ENCODE assay signal across 33 cellular contexts in genomic region chr5:40271476-40271875, GRCh38.
"Had no signal": no experiment of that assay in that cellular context is flagged by ENCODE, and none has a peak within 500 bp of the region (broad histone marks: within the 10 kb centered on the region; RNA-seq: fewer than 3 reads in every experiment).

No MANE protein-coding gene starts in this region.

- H3K4me3 ChIP-seq: psoas muscle, right lobe of liver, sigmoid colon, skin epidermis, smooth muscle cell, spleen, suprapubic skin, testis, tibial artery, transverse colon, vagina had no signal

- H3K79me2 ChIP-seq: parathyroid adenoma had no signal

- H3K27me3 Mint-ChIP-seq: naive thymus-derived CD8-positive, alpha-beta T cell; natural killer cell treated with Interleukin-12 subunit alpha and Interleukin-12 subunit beta and Interleukin-15 and Interleukin-18, amount 100 ng/mL, for 72 hours; progenitor cell of endocrine pancreas; stimulated activated memory B cell treated with anti-CD40 and anti-IgM and Interleukin-4, amounts not matched to agents 10 μg/mL and 1 μg/mL and 100 μg/mL, for 72 hours; stimulated activated naive CD8-positive, alpha-beta T cell treated with anti-CD3 and anti-CD28 coated beads, Interleukin-15, amount 100 ng/mL, for 72 hours; type B pancreatic cell had no signal

- H3K36me3 Mint-ChIP-seq: naive thymus-derived CD8-positive, alpha-beta T cell; stimulated activated memory B cell treated with anti-CD40 and anti-IgM and Interleukin-4, amounts not matched to agents 10 μg/mL and 1 μg/mL and 100 μg/mL, for 72 hours; type B pancreatic cell had no signal

- H3K9ac ChIP-seq: parathyroid adenoma had no signal

- H2AFZ ChIP-seq: parathyroid adenoma had no signal

- H3K4me1 ChIP-seq: parathyroid adenoma, psoas muscle, right lobe of liver, sigmoid colon, tibial artery, transverse colon had no signal

- H3K4me3 Mint-ChIP-seq: naive thymus-derived CD8-positive, alpha-beta T cell; nephron progenitor cell; neural crest cell; stimulated activated memory B cell treated with anti-CD40 and anti-IgM and Interleukin-4, amounts not matched to agents 10 μg/mL and 1 μg/mL and 100 μg/mL, for 72 hours; stimulated activated naive CD8-positive, alpha-beta T cell treated with anti-CD3 and anti-CD28 coated beads, Interleukin-15, amount 100 ng/mL, for 72 hours; type B pancreatic cell had no signal

- ATAC-seq: naive thymus-derived CD8-positive, alpha-beta T cell; natural killer cell treated with Interleukin-12 subunit alpha and Interleukin-12 subunit beta and Interleukin-15 and Interleukin-18, amount 100 ng/mL, for 72 hours; psoas muscle; right cardiac atrium; right lobe of liver; stimulated activated memory B cell treated with anti-CD40 and anti-IgM and Interleukin-4, amounts not matched to agents 10 μg/mL and 1 μg/mL and 100 μg/mL, for 72 hours; stimulated activated naive CD8-positive, alpha-beta T cell treated with anti-CD3 and anti-CD28 coated beads, Interleukin-15, amount 100 ng/mL, for 72 hours; stimulated activated naive CD8-positive, alpha-beta T cell treated with anti-CD3 and anti-CD28 coated beads, Interleukin-15, Interleukin-2, amounts not matched to agents 100 U/mL and 50 U/mL, for 24 hours had no signal

- H3K9me3 ChIP-seq: neutrophil, psoas muscle, right lobe of liver, sigmoid colon, spleen, suprapubic skin, testis, tibial artery, transverse colon, vagina had no signal

- H3K36me3 ChIP-seq: neutrophil, right lobe of liver, sigmoid colon, spleen, suprapubic skin, tibial artery, transverse colon, vagina had no signal

- H3K27me3 ChIP-seq: neutrophil, right lobe of liver, sigmoid colon, spleen, suprapubic skin, testis, tibial artery, transverse colon, vagina had no signal

- FAIRE-seq: urothelium cell line had no signal

- H3K27ac ChIP-seq: neutrophil, parathyroid adenoma, psoas muscle, right lobe of liver, sigmoid colon, skin epidermis, spleen, suprapubic skin, testis, tibial artery, transverse colon, vagina had no signal

- H3K9me3 Mint-ChIP-seq: naive thymus-derived CD8-positive, alpha-beta T cell; nephron progenitor cell; neural crest cell; type B pancreatic cell had no signal

- H3K4me2 ChIP-seq: smooth muscle cell had no signal

- H3K4me1 Mint-ChIP-seq: nephron progenitor cell, neural crest cell had no signal

- DNase-seq: naive thymus-derived CD8-positive, alpha-beta T cell; nephron progenitor cell; nucleus accumbens; posterior cingulate gyrus; psoas muscle; right cardiac atrium; right lobe of liver; sigmoid colon; spleen; stimulated activated CD4-positive, alpha-beta T cell treated with anti-CD3 and anti-CD28 coated beads, Interleukin-12 subunit alpha, Interleukin-12 subunit beta, amount 100 ng/mL, for 4 hours; stimulated activated CD4-positive, alpha-beta T cell treated with anti-CD3 and anti-CD28 coated beads, Interleukin-1b, Interleukin-23, amount 100 ng/mL, for 48 hours; stimulated activated CD4-positive, alpha-beta T cell treated with anti-CD3 and anti-CD28 coated beads, Interleukin-4, amount 100 ng/mL, for 1 hour; stimulated activated CD4-positive, alpha-beta T cell treated with anti-CD3 and anti-CD28 coated beads, Interleukin-4, amount 100 ng/mL, for 4 hours; stimulated activated CD8-positive, alpha-beta memory T cell treated with anti-CD3 and anti-CD28 coated beads, Interleukin-4, amount 100 ng/mL, for 48 hours; stimulated activated naive CD4-positive, alpha-beta T cell; stimulated activated naive CD8-positive, alpha-beta T cell treated with anti-CD3 and anti-CD28 coated beads, Interleukin-15, amount 100 ng/mL, for 72 hours; stimulated activated naive CD8-positive, alpha-beta T cell treated with anti-CD3 and anti-CD28 coated beads, Interleukin-15, Interleukin-2, amounts not matched to agents 100 U/mL and 50 U/mL, for 24 hours; substantia nigra; testis; tibial artery; transverse colon had no signal

- H3K27ac Mint-ChIP-seq: nephron progenitor cell; progenitor cell of endocrine pancreas; stimulated activated memory B cell treated with anti-CD40 and anti-IgM and Interleukin-4, amounts not matched to agents 10 μg/mL and 1 μg/mL and 100 μg/mL, for 72 hours; stimulated activated naive CD8-positive, alpha-beta T cell treated with anti-CD3 and anti-CD28 coated beads, Interleukin-15, amount 100 ng/mL, for 72 hours; type B pancreatic cell had no signal
